In the genomic region with DNA sequence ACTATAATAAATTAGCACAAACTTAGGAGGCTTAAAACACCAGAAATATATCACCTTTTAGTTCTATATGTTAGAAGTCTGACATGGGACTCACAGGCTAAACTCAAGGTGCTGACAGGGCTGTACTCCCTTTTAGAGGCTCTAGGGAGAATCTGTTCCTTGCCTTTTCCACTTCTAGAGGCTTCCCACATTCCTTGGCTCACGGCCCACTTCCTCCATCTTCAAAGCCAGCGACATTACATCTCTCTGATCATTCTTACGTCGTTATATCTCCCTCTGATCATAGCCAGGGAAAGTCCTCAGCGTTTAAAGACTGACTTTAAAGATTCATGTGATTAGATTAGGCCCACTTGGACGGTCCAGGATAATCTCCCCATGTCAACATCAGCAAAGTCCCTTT, we compare ENCODE assay signal across 32 cellular contexts.
DNase-seq lines count a peak whose midpoint lies in the region; ATAC-seq, FAIRE-seq and TF ChIP-seq lines count a peak whose summit lies in the region.
"Had no signal": no experiment of that assay in that cellular context is flagged by ENCODE, and none has a peak within 500 bp of the region (broad histone marks: within the 10 kb centered on the region; RNA-seq: fewer than 3 reads in every experiment).

No MANE protein-coding gene starts in this region.

- no peaks in the 10 kb centered on the region for H4K20me1 ChIP-seq in K562 (replicated peaks; ENCODE audit: control insufficient read depth, insufficient read depth, low read length)

- H3K9me1 ChIP-seq in K562 (ENCODE audit: control insufficient read depth, insufficient read depth, low read length), result no peaks in the 10 kb centered on the region

- in situ Hi-C loops in K562 (cut with MboI), result no loop called here

- H3K27ac ChIP-seq in K562 (ENCODE audit: extremely low read depth, low read depth, low read length) (no peak overlapping the region), stomach smooth muscle (ENCODE audit: low read length) (peak overlapping the region; percentile 80), Peyer's patch (no peak overlapping the region), RWPE1 (no peak overlapping the region)
- H3K27ac ChIP-seq: 22Rv1, foreskin keratinocyte, heart right ventricle, lower lobe of right lung, skin epidermis, suprapubic skin, VCaP had no signal

- intact Hi-C loops in K562 (cut with micrococcal nuclease), result no loop called here

- WGBS in K562 (ENCODE audit: insufficient coverage, low coverage, missing lambda C conversion rate), result 0% methylated on average over 6 of the region's 6 CpGs

- H3K36me3 ChIP-seq in K562 (ENCODE audit: control insufficient read depth, insufficient read depth, low read length), result no peaks in the 10 kb centered on the region
- no peaks in the 10 kb centered on the region for H3K36me3 ChIP-seq in stomach smooth muscle (ENCODE audit: control insufficient read depth in 2 of 2, insufficient read depth in 2 of 2, low read length in 2 of 2)
- no peaks in the 10 kb centered on the region for H3K36me3 ChIP-seq in Peyer's patch
- H3K36me3 ChIP-seq: lower lobe of right lung, suprapubic skin had no signal

- H3K4me2 ChIP-seq in K562 (ENCODE audit: insufficient read depth, low read length), result no peak overlapping the region

- ATAC-seq in K562, result no peak
- no peak for ATAC-seq in HG03097 (IDR thresholded peaks at IDR 0.05; ENCODE audit: low FRiP score, unreplicated experiment)
- ATAC-seq: activated CD8-positive, alpha-beta T cell treated with anti-CD3 and anti-CD28 coated beads, Interleukin-2, amount 10 ng/mL, durations not matched to agents 7 days and 5 days; foreskin keratinocyte; heart right ventricle; naive thymus-derived CD8-positive, alpha-beta T cell had no signal

- H2AFZ ChIP-seq in K562 (ENCODE audit: low read depth, low read length), result no peak overlapping the region

- BruUV-seq in K562 (replicated peaks; lab: Mats Ljungman, UMichigan), result no TSS peak

- POLR2A ChIA-PET in K562 (lab: Yijun Ruan, JAX) (no interaction called here), RWPE1 (lab: Yijun Ruan, JAX; ENCODE audit: low non-redundant PET) (no interaction called here)

- peak; percentile 36 to 62 for DNase-seq in NCI-H524 (lab: John Stamatoyannopoulos, UW)
- no peak for DNase-seq in NCI-H524 treated with DMSO at 0.1 percent for 48 hours (lab: John Stamatoyannopoulos, UW)
- no peak for DNase-seq in K562 (ENCODE audit: extremely low read depth in 1 of 4, low spot score in 3 of 4)
- DNase-seq in fibroblast of villous mesenchyme (ENCODE audit: low read depth), result peak; percentile 45
- DNase-seq in Peyer's patch, result no peak
- DNase-seq in RWPE1 (ENCODE audit: low spot score), result no peak
- DNase-seq: activated CD4-positive, alpha-beta T cell treated with anti-CD3 and anti-CD28 coated beads for 4 hours; activated CD8-positive, alpha-beta T cell treated with anti-CD3 and anti-CD28 coated beads, Interleukin-2, amount 10 ng/mL, durations not matched to agents 7 days and 5 days; amygdala; DND-41; effector CD4-positive, alpha-beta T cell; foreskin keratinocyte; heart right ventricle; KBM-7; kidney glomerular epithelial cell; lower lobe of right lung; naive thymus-derived CD8-positive, alpha-beta T cell; NCI-H1105; NCI-H187 treated with DMSO at 0.1 percent for 48 hours; NCI-H510A treated with DMSO at 0.1 percent for 48 hours; occipital lobe; SHP77; stimulated activated naive CD4-positive, alpha-beta T cell; SW 1271; T-helper 9 cell had no signal

- H3K9ac ChIP-seq in K562 (ENCODE audit: insufficient read depth in 1 of 2, low read depth in 2 of 2, low read length in 2 of 2), result no peak overlapping the region
- peak overlapping the region in 1 of 2 donors; percentile 10 for H3K9ac ChIP-seq in stomach smooth muscle (ENCODE audit: low read length in 2 of 2)

- TF ChIP-seq EP300 in K562 (IDR thresholded peaks at IDR 0.05; ENCODE audit: low read length), result no peak

- H3K4me3 ChIP-seq in K562 (no peak overlapping the region), fibroblast of villous mesenchyme (ENCODE audit: low read depth, low read length) (no peak overlapping the region), stomach smooth muscle (ENCODE audit: low read length in 2 of 2) (no peak overlapping the region), Peyer's patch (no peak overlapping the region)
- H3K4me3 ChIP-seq: heart right ventricle, lower lobe of right lung, skin epidermis, suprapubic skin had no signal

- H3K4me1 ChIP-seq in K562 (replicated peaks in 1 of 2; ENCODE audit: control insufficient read depth in 2 of 2, insufficient read depth in 2 of 2, low read length in 2 of 2) (peaks cover 0 to 2% of the 10 kb centered on the region in 2 experiments; a peak in 1 of 5 replicates), stomach smooth muscle (ENCODE audit: control insufficient read depth, insufficient read depth, low read length) (peaks cover 64% of the 10 kb centered on the region), Peyer's patch (no peaks in the 10 kb centered on the region)
- H3K4me1 ChIP-seq: foreskin keratinocyte, heart right ventricle, suprapubic skin had no signal

- no peak for TF ChIP-seq RAD21 in K562 (CRISPR knock-in tag; conservative IDR thresholded peaks at IDR 0.05 in 1 of 2, IDR thresholded peaks at IDR 0.05 in 1 of 2)

- TF ChIP-seq CTCF in K562 (IDR thresholded peaks at IDR 0.05 in 2 of 3, conservative IDR thresholded peaks at IDR 0.05 in 1 of 3; ENCODE audit: insufficient read depth in 2 of 3, low read depth in 1 of 3, low read length in 3 of 3) (no peak), fibroblast of villous mesenchyme (IDR thresholded peaks at IDR 0.05; ENCODE audit: insufficient read depth, low read depth, low read length) (no peak), Peyer's patch (IDR thresholded peaks at IDR 0.05) (no peak), RWPE1 (conservative IDR thresholded peaks at IDR 0.05; ENCODE audit: low read depth) (no peak)

- H3K9me3 ChIP-seq in K562 (replicated peaks; ENCODE audit: control insufficient read depth, insufficient read depth, low read depth, low read length) (no peaks in the 10 kb centered on the region), stomach smooth muscle (ENCODE audit: control insufficient read depth in 2 of 2, low read length in 2 of 2) (no peaks in the 10 kb centered on the region), Peyer's patch (no peaks in the 10 kb centered on the region)
- H3K9me3 ChIP-seq: heart right ventricle, lower lobe of right lung, suprapubic skin had no signal

- H3K27me3 ChIP-seq in K562 (ENCODE audit: control insufficient read depth in 2 of 2, insufficient read depth in 2 of 2, low read length in 2 of 2) (no peaks in the 10 kb centered on the region; a peak in 1 of 5 replicates), stomach smooth muscle (ENCODE audit: control insufficient read depth in 1 of 2, insufficient read depth in 2 of 2, low read length in 2 of 2) (no peaks in the 10 kb centered on the region), Peyer's patch (no peaks in the 10 kb centered on the region)
- H3K27me3 ChIP-seq: foreskin keratinocyte, heart right ventricle, suprapubic skin had no signal

- TF ChIP-seq POLR2A in K562 (conservative IDR thresholded peaks at IDR 0.05) (no peak), Peyer's patch (IDR thresholded peaks at IDR 0.05) (no peak)

- H3K79me2 ChIP-seq in K562 (ENCODE audit: control insufficient read depth, insufficient read depth, low read length), result no peaks in the 10 kb centered on the region

- FAIRE-seq in K562 (lab: Jason Lieb, UNC), result peak; percentile 35
- FAIRE-seq: colon had no signal

- CTCF ChIA-PET in K562 (lab: Yijun Ruan, JAX; ENCODE audit: low intra/inter-chr PET ratio), result interaction anchor here (0.5 kb wide), 1 partner anchor 42 kb away, joined by 3 read pairs; no protein-coding TSS in a partner anchor
- CTCF ChIA-PET in RWPE1 (lab: Yijun Ruan, JAX), result no interaction called here

TF ChIP-seq in K562, 482 proteins besides CTCF, POLR2A, EP300 and RAD21 (continues in another document):
- TF ChIP-seq, protein P1, sequence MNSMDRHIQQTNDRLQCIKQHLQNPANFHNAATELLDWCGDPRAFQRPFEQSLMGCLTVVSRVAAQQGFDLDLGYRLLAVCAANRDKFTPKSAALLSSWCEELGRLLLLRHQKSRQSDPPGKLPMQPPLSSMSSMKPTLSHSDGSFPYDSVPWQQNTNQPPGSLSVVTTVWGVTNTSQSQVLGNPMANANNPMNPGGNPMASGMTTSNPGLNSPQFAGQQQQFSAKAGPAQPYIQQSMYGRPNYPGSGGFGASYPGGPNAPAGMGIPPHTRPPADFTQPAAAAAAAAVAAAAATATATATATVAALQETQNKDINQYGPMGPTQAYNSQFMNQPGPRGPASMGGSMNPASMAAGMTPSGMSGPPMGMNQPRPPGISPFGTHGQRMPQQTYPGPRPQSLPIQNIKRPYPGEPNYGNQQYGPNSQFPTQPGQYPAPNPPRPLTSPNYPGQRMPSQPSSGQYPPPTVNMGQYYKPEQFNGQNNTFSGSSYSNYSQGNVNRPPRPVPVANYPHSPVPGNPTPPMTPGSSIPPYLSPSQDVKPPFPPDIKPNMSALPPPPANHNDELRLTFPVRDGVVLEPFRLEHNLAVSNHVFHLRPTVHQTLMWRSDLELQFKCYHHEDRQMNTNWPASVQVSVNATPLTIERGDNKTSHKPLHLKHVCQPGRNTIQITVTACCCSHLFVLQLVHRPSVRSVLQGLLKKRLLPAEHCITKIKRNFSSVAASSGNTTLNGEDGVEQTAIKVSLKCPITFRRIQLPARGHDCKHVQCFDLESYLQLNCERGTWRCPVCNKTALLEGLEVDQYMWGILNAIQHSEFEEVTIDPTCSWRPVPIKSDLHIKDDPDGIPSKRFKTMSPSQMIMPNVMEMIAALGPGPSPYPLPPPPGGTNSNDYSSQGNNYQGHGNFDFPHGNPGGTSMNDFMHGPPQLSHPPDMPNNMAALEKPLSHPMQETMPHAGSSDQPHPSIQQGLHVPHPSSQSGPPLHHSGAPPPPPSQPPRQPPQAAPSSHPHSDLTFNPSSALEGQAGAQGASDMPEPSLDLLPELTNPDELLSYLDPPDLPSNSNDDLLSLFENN (IDR thresholded peaks at IDR 0.05; ENCODE audit: low read depth in 2 of 2, low read length in 2 of 2), result no peak
- TF ChIP-seq, protein P2, sequence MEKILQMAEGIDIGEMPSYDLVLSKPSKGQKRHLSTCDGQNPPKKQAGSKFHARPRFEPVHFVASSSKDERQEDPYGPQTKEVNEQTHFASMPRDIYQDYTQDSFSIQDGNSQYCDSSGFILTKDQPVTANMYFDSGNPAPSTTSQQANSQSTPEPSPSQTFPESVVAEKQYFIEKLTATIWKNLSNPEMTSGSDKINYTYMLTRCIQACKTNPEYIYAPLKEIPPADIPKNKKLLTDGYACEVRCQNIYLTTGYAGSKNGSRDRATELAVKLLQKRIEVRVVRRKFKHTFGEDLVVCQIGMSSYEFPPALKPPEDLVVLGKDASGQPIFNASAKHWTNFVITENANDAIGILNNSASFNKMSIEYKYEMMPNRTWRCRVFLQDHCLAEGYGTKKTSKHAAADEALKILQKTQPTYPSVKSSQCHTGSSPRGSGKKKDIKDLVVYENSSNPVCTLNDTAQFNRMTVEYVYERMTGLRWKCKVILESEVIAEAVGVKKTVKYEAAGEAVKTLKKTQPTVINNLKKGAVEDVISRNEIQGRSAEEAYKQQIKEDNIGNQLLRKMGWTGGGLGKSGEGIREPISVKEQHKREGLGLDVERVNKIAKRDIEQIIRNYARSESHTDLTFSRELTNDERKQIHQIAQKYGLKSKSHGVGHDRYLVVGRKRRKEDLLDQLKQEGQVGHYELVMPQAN (IDR thresholded peaks at IDR 0.05; ENCODE audit: borderline replicate concordance), result no peak
- TF ChIP-seq KLF13 (tag; IDR thresholded peaks at IDR 0.05; ENCODE audit: borderline replicate concordance, low read depth) (no peak), CHD1 (IDR thresholded peaks at IDR 0.05; ENCODE audit: low read length) (no peak)

Comparison
In these comparisons a context has a peak if more than half of its experiments do, and no peak if none do; other contexts are left out.
1. DNase-seq: peak in NCI-H524 (2 of 2) and fibroblast of villous mesenchyme (single experiment); none in NCI-H524 treated with DMSO at 0.1 percent for 48 hours (single experiment), K562 (0 of 4), Peyer's patch (0 of 3) and RWPE1 (single experiment).